23 cellular contexts compared by ENCODE assay signal in the genomic region with DNA sequence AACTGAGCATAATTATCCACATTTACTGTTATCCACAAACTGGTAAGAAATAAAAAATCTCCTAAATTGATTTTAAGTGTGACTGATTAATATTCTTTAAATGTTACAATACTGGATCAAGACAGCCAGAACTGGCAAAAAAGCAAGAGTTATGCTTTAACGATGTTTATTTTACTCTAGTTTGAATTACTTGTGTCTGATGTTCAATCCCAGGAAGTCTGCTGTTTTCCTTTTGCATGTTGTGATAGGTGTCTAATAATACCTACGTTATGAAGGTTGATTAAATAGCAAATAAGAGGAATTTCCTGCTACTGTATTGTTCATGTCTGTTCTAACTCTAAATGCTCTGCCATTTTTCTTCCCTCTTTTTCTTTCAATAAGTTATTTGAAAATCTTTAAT. TPM values are rescaled to one million over a fixed set of nuclear protein-coding genes. Genes with fewer than 3 reads are reported as not detected.
A peak's percentile ranks its signal among the peaks of the same experiment; 100 is the strongest.
DNase-seq lines count a peak whose midpoint lies in the region; FAIRE-seq and TF ChIP-seq lines count a peak whose summit lies in the region.
"Had no signal": no experiment of that assay in that cellular context is flagged by ENCODE, and none has a peak within 500 bp of the region (broad histone marks: within the 10 kb centered on the region; RNA-seq: fewer than 3 reads in every experiment).

No MANE protein-coding gene starts in this region.

- no peaks in the 10 kb centered on the region for H3K36me3 Mint-ChIP-seq in chondrocyte (ENCODE audit: low read depth)
- H3K36me3 Mint-ChIP-seq: CD14-positive monocyte; CD8-positive, alpha-beta memory T cell had no signal

- TF ChIP-seq POLR2A in spleen (IDR thresholded peaks at IDR 0.05): no peak

- no peak overlapping the region for H3K4me3 Mint-ChIP-seq in chondrocyte (ENCODE audit: unreplicated experiment)
- H3K4me3 Mint-ChIP-seq: CD14-positive monocyte; CD4-positive, alpha-beta T cell; CD8-positive, alpha-beta memory T cell; GM23338; H9 had no signal

- peak overlapping the region; percentile 72 for H3K27ac Mint-ChIP-seq in chondrocyte (ENCODE audit: unreplicated experiment)
- H3K27ac Mint-ChIP-seq: CD14-positive monocyte; CD4-positive, alpha-beta T cell; CD8-positive, alpha-beta memory T cell; GM23338; H9 had no signal

- FAIRE-seq in islet of Langerhans (lab: Jason Lieb, UNC) (peak; percentile 27), D721Med (lab: Jason Lieb, UNC) (no peak)
- FAIRE-seq: A549, GM12891, GM18507 had no signal

- WGBS in spleen, 5 donors: 59 to 75% (median 68%) methylated on average over 2 of the region's 2 CpGs

- no peaks in the 10 kb centered on the region for H3K4me1 ChIP-seq in spleen
- H3K4me1 ChIP-seq: A549; BE2C; BLaER1 treated with 17β-estradiol and CSF1 and Interleukin-3, amounts not matched to agents 10 nM and 100 nM had no signal

- H3K27ac ChIP-seq in spleen: no peak overlapping the region
- H3K27ac ChIP-seq: A549; BLaER1 treated with 17β-estradiol and CSF1 and Interleukin-3, amounts not matched to agents 10 nM and 100 nM had no signal

- no peaks in the 10 kb centered on the region for H3K9me3 ChIP-seq in spleen
- H3K9me3 ChIP-seq: A549; BE2C; BLaER1 treated with 17β-estradiol and CSF1 and Interleukin-3, amounts not matched to agents 10 nM and 100 nM had no signal

- H3K27me3 Mint-ChIP-seq in chondrocyte (ENCODE audit: low read depth): no peaks in the 10 kb centered on the region

- intact Hi-C loops in spleen (cut with DNase I; ENCODE audit: low total_unique reads): no loop called here

- no peaks in the 10 kb centered on the region for H3K27me3 ChIP-seq in spleen (replicated peaks in 1 of 7)
- H3K27me3 ChIP-seq: BLaER1 treated with 17β-estradiol and CSF1 and Interleukin-3, amounts not matched to agents 10 nM and 100 nM had no signal

- peaks cover 18% of the 10 kb centered on the region for H3K4me1 Mint-ChIP-seq in chondrocyte (ENCODE audit: low read depth)
- H3K4me1 Mint-ChIP-seq: CD14-positive monocyte; CD8-positive, alpha-beta memory T cell had no signal

- TF ChIP-seq CTCF in chondrocyte (IDR thresholded peaks at IDR 0.05): no peak
- no peak for TF ChIP-seq CTCF in D721Med (IDR thresholded peaks at IDR 0.05; ENCODE audit: insufficient read depth, missing control alignments)
- TF ChIP-seq CTCF in spleen (IDR thresholded peaks at IDR 0.05 in 8 of 11, conservative IDR thresholded peaks at IDR 0.05 in 3 of 11): no peak

- H3K9me3 Mint-ChIP-seq in chondrocyte (ENCODE audit: low read depth): no peaks in the 10 kb centered on the region
- H3K9me3 Mint-ChIP-seq: CD4-positive, alpha-beta T cell; GM23338; H9 had no signal

- no peak overlapping the region for H3K4me3 ChIP-seq in spleen
- H3K4me3 ChIP-seq: A549; BLaER1 treated with 17β-estradiol and CSF1 and Interleukin-3, amounts not matched to agents 10 nM and 100 nM; GM23338 had no signal

- DNase-seq in NCI-H69 (lab: John Stamatoyannopoulos, UW) (peak; percentile 13), chondrocyte (ENCODE audit: low spot score) (no peak), D721Med (ENCODE audit: insufficient read length, low spot score) (no peak), spleen (no peak), NCI-H774 (lab: John Stamatoyannopoulos, UW) (no peak)
- DNase-seq: 8988T; ACHN; AML-193; BE2C; CD4-positive, alpha-beta T cell; CD8-positive, alpha-beta memory T cell; DMS53; DMS79 treated with DMSO at 0.1 percent for 48 hours; GF-D8; H9 had no signal

- H3K36me3 ChIP-seq in spleen: no peaks in the 10 kb centered on the region
- H3K36me3 ChIP-seq: BE2C; BLaER1 treated with 17β-estradiol and CSF1 and Interleukin-3, amounts not matched to agents 10 nM and 100 nM had no signal

RNA-seq across cellular contexts. Expression of gene OTOGL, which starts 34.4 kb away (rescaled TPM):
- total RNA-seq in chondrocyte (0.25 to 0.92 TPM in 2 of 3 replicates, not detected in the other), spleen (under 1 TPM in 6 of 7 donors, not detected in 1; 0.16 to 0.88 (median 0.44) TPM)
- under 1 TPM; 0.09 to 0.22 (median 0.11) TPM for polyA plus RNA-seq in spleen
- total RNA-seq: CD4-positive, alpha-beta T cell; CD8-positive, alpha-beta memory T cell; G401 had no signal
- polyA plus RNA-seq: CD14-positive monocyte; CD8-positive, alpha-beta memory T cell had no signal
